ENCODE assay signal across 8 cellular contexts in genomic region chr13:98577823-98578285, GRCh38. TPM values are rescaled to one million over a fixed set of nuclear protein-coding genes. Genes with fewer than 3 reads are reported as not detected.
DNase-seq lines count a peak whose midpoint lies in the region; ATAC-seq, FAIRE-seq and TF ChIP-seq lines count a peak whose summit lies in the region.

No MANE protein-coding gene starts in this region.

- H3K23ac ChIP-seq in trophoblast cell (ENCODE audit: low read length): no peak overlapping the region

- no peak for TF ChIP-seq CTCF in fibroblast of pulmonary artery (IDR thresholded peaks at IDR 0.05; ENCODE audit: low read length, missing control alignments)

- H3K36me3 ChIP-seq in SJSA1 (peaks cover 33% of the 10 kb centered on the region), trophoblast cell (ENCODE audit: control insufficient read depth in 1 of 2, insufficient read depth in 2 of 2, low read length in 2 of 2) (no peaks in the 10 kb centered on the region)

- H2AFZ ChIP-seq in trophoblast cell (ENCODE audit: insufficient read depth, low read length, poor library complexity): peak overlapping the region; percentile 72

- peak overlapping the region; percentile 65; the same call in 1 of the 2 replicates for H3K4me3 ChIP-seq in GM08714 (ENCODE audit: low read length)
- peak overlapping the region; percentile 99 for H3K4me3 ChIP-seq in SJSA1
- peak overlapping the region; percentile 66 for H3K4me3 ChIP-seq in fibroblast of pulmonary artery (replicated peaks; ENCODE audit: low read depth, low read length)
- peak overlapping the region; percentile 69 for H3K4me3 ChIP-seq in trophoblast cell (ENCODE audit: low read depth, low read length)

- ATAC-seq in HG03571 (IDR thresholded peaks at IDR 0.05; ENCODE audit: unreplicated experiment): no peak

- H3K9me3 ChIP-seq in SJSA1 (replicated peaks) (peaks cover 2% of the 10 kb centered on the region; the same call in 1 of the 2 replicates), trophoblast cell (ENCODE audit: insufficient read depth, low read depth, low read length) (no peaks in the 10 kb centered on the region)

- no CpG with 5 or more reads among the region's 14 CpGs for whole genome bisulfite sequencing in trophoblast cell (ENCODE audit: extremely low coverage, insufficient coverage, insufficient read length)

- peaks cover 45% of the 10 kb centered on the region for H3K4me1 ChIP-seq in SJSA1 (replicated peaks)
- H3K4me1 ChIP-seq in trophoblast cell (ENCODE audit: control insufficient read depth in 1 of 2, insufficient read depth in 2 of 2, low read length in 2 of 2): peaks cover 17% of the 10 kb centered on the region in 2 experiments

- peak overlapping the region; percentile 76 for H3K4me2 ChIP-seq in trophoblast cell (ENCODE audit: low read length)

- peak overlapping the region; percentile 98 for H3K14ac ChIP-seq in trophoblast cell (ENCODE audit: low read length)

- peak overlapping the region; percentile 91 for H4K91ac ChIP-seq in trophoblast cell (ENCODE audit: low read depth, low read length)

- H2AK5ac ChIP-seq in trophoblast cell (ENCODE audit: low read length): peak overlapping the region; percentile 92

- H3K9ac ChIP-seq in trophoblast cell (ENCODE audit: low read length): peak overlapping the region; percentile 87

- H3K79me2 ChIP-seq in trophoblast cell (ENCODE audit: control insufficient read depth, insufficient read depth, low read length, poor library complexity): peaks cover 19% of the 10 kb centered on the region

- H2BK12ac ChIP-seq in trophoblast cell (ENCODE audit: low read length): peak overlapping the region; percentile 87

- H3K4ac ChIP-seq in trophoblast cell (ENCODE audit: low read depth, low read length): peak overlapping the region; percentile 80

- peak overlapping the region; percentile 98 for H4K12ac ChIP-seq in trophoblast cell (ENCODE audit: low read depth, low read length)

- peak overlapping the region; percentile 93 for H4K8ac ChIP-seq in trophoblast cell (ENCODE audit: low read depth, low read length)

- H3K79me1 ChIP-seq in trophoblast cell (ENCODE audit: low read length): peaks cover 16% of the 10 kb centered on the region

- DNase-seq in SJSA1 (ENCODE audit: low read depth in 1 of 2, low spot score in 2 of 2) (no peak), fibroblast of pulmonary artery (ENCODE audit: low read depth) (no peak), trophoblast cell (no peak), frontal cortex (ENCODE audit: low spot score in 2 of 2) (no peak), NCI-H446 treated with DMSO at 0.1 percent for 48 hours (lab: John Stamatoyannopoulos, UW) (no peak), GM19238 (ENCODE audit: insufficient read length, low spot score) (no peak)

- peak overlapping the region; percentile 88 for H2BK5ac ChIP-seq in trophoblast cell (ENCODE audit: low read depth, low read length, poor library complexity)

- H2BK120ac ChIP-seq in trophoblast cell (ENCODE audit: insufficient read depth, low read length, poor library complexity): peak overlapping the region; percentile 82

- peak overlapping the region; percentile 93 for H3K18ac ChIP-seq in trophoblast cell (ENCODE audit: low read length)

- H3K27ac ChIP-seq in SJSA1: peak overlapping the region; percentile 97
- H3K27ac ChIP-seq in trophoblast cell (ENCODE audit: low read depth, low read length): peak overlapping the region; percentile 95

- no peak for FAIRE-seq in frontal cortex (lab: Jason Lieb, UNC)

- no peaks in the 10 kb centered on the region for H3K27me3 ChIP-seq in SJSA1 (replicated peaks)
- no peaks in the 10 kb centered on the region for H3K27me3 ChIP-seq in trophoblast cell (ENCODE audit: insufficient read depth, low read length)

RNA-seq across cellular contexts. Expression of gene STK24, which starts 0.9 kb away (rescaled TPM):
- total RNA-seq in SJSA1 (2014; rRNA removed; shearing (Covaris generic)): 133 and 147 TPM in 2 replicates
- polyA plus RNA-seq in trophoblast cell (2013): 105 and 107 TPM in 2 replicates
- 26.1 TPM for total RNA-seq in frontal cortex
